In the genomic region with DNA sequence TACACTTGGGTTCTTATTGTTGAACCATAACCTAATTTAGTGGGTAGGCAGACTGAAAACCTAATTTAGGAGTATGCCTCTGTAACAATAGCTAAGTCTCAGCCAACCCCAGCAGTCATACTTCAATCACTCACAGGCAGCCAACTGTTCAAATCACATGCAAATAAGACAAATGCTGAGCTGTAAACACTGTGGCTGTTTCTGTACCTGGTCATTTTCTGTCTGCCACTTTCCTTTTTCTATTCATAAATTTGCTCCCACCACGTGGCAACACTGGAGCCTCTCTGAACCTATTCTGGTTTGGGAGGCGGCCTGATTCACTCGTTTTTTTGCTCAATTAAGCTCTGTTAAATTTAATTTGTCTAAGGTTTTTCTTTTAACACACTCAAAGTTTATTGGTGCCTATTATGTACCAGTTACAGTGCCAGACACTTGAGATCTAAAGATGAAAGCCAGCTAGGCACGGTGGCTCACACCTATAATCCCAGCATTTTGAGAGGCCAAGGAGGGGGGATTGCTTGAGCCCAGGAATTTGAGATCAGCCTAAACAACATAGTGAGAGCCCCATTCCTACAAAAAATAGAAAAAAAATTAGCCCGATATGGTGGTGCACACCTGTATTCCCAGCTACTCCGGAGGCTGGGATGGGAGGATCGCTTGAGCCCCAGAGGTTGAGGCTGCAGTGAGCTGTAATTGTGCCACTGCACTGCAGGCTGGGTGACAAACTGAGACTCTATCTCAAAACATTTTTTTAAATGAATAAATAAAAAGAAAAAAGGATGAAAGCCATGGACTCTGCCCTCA, we compare ENCODE assay signal across 19 cellular contexts.
"Had no signal": no experiment of that assay in that cellular context is flagged by ENCODE, and none has a peak within 500 bp of the region (broad histone marks: within the 10 kb centered on the region; RNA-seq: fewer than 3 reads in every experiment).

No MANE protein-coding gene starts in this region.

- H3K4me1 ChIP-seq: body of pancreas, esophagus squamous epithelium, right atrium auricular region, suprapubic skin had no signal

- H3K36me3 ChIP-seq: esophagus squamous epithelium, right atrium auricular region, suprapubic skin, WERI-Rb-1 had no signal

- H3K4me3 ChIP-seq: body of pancreas, esophagus squamous epithelium, mucosa of descending colon, right atrium auricular region, skin epidermis, suprapubic skin had no signal

- H3K4me3 Mint-ChIP-seq: activated T-helper 17 cell treated with anti-CD3 and anti-CD28 coated beads, Interleukin-2, amount 50 U/mL, for 72 hours; effector memory CD8-positive, alpha-beta T cell; memory B cell; neural crest cell; stimulated activated naive CD8-positive, alpha-beta T cell treated with anti-CD3 and anti-CD28 coated beads, Interleukin-15, amount 100 ng/mL, for 72 hours; type B pancreatic cell had no signal

- H3K27ac ChIP-seq: body of pancreas, esophagus squamous epithelium, right atrium auricular region, suprapubic skin, WERI-Rb-1 had no signal

- H3K36me3 Mint-ChIP-seq: memory B cell, naive B cell, type B pancreatic cell had no signal

- DNase-seq: activated CD4-positive, alpha-beta T cell treated with anti-CD3 and anti-CD28 coated beads for 1 hour; activated naive CD4-positive, alpha-beta T cell; activated T-cell treated with anti-CD3 and anti-CD28 coated beads for 4 hours; body of pancreas; dermis blood vessel endothelial cell; effector memory CD8-positive, alpha-beta T cell; esophagus squamous epithelium; mucosa of descending colon; naive B cell; stimulated activated naive CD8-positive, alpha-beta T cell treated with anti-CD3 and anti-CD28 coated beads, Interleukin-15, amount 100 ng/mL, for 72 hours; WERI-Rb-1 had no signal

- H3K4me1 Mint-ChIP-seq: activated T-helper 17 cell treated with anti-CD3 and anti-CD28 coated beads, Interleukin-2, amount 50 U/mL, for 72 hours; neural crest cell; stimulated activated naive CD8-positive, alpha-beta T cell treated with anti-CD3 and anti-CD28 coated beads, Interleukin-15, amount 100 ng/mL, for 72 hours had no signal

- ATAC-seq: activated T-helper 17 cell treated with anti-CD3 and anti-CD28 coated beads, Interleukin-2, amount 50 U/mL, for 72 hours; body of pancreas; effector memory CD8-positive, alpha-beta T cell; mucosa of descending colon; stimulated activated naive CD8-positive, alpha-beta T cell treated with anti-CD3 and anti-CD28 coated beads, Interleukin-15, amount 100 ng/mL, for 72 hours had no signal

- H3K27me3 ChIP-seq: body of pancreas, right atrium auricular region had no signal

- H3K9me3 ChIP-seq: body of pancreas, esophagus squamous epithelium, mucosa of descending colon, right atrium auricular region, suprapubic skin had no signal

- H3K9me3 Mint-ChIP-seq: activated T-helper 17 cell treated with anti-CD3 and anti-CD28 coated beads, Interleukin-2, amount 50 U/mL, for 72 hours; effector memory CD8-positive, alpha-beta T cell; memory B cell; neural crest cell; stimulated activated naive CD8-positive, alpha-beta T cell treated with anti-CD3 and anti-CD28 coated beads, Interleukin-15, amount 100 ng/mL, for 72 hours; type B pancreatic cell had no signal

- H3K27ac Mint-ChIP-seq: activated T-helper 17 cell treated with anti-CD3 and anti-CD28 coated beads, Interleukin-2, amount 50 U/mL, for 72 hours; effector memory CD8-positive, alpha-beta T cell; memory B cell; progenitor cell of endocrine pancreas; type B pancreatic cell had no signal
